ENCODE assay signal across 22 cellular contexts in the genomic region with DNA sequence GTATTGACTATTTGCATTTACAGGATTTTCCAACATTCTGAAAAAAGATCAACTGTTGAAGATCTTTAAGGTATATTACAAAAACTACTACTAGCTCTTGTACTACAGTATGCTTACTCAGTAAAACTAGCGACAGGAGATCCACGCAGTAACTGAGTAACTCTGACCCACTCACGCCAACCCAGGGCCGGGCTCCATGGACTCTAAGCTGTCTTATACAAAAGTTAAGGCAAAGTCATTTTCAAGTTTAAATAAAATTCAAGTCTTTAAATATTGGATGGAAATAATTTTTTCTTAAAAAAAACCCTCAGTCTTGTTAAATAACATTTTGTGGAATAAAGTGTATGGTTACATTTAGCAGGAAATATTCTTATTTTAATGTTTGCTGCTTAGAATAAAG.
"Had no signal": no experiment of that assay in that cellular context is flagged by ENCODE, and none has a peak within 500 bp of the region (broad histone marks: within the 10 kb centered on the region; RNA-seq: fewer than 3 reads in every experiment).

No MANE protein-coding gene starts in this region.

- H3K9me3 Mint-ChIP-seq: IgD-negative memory B cell had no signal

- H3K27ac Mint-ChIP-seq: IgD-negative memory B cell had no signal

- H3K4me3 ChIP-seq: K562, SJSA1, SK-N-MC had no signal

- H3K4me3 Mint-ChIP-seq: IgD-negative memory B cell had no signal

- H3K9me3 ChIP-seq: SJSA1 had no signal

- H3K27ac ChIP-seq: KMS-11, SJSA1, SK-N-MC had no signal

- H3K27me3 ChIP-seq: SJSA1 had no signal

- H3K4me1 ChIP-seq: SJSA1 had no signal

- DNase-seq: Kasumi-1, MM.1S, NCI-H1092 treated with DMSO at 0.1 percent for 48 hours, NCI-H1436, NCI-H187, NCI-H2029, NCI-H2081 treated with DMSO at 0.1 percent for 48 hours, NCI-H2171, NCI-H226, NCI-H446, NCI-H510A, NCI-H524 treated with DMSO at 0.1 percent for 48 hours, NCI-H69, NCI-H774, Right ventricle myocardium superior, RPMI8226, SIG-M5 had no signal

- ATAC-seq: K562 had no signal

- H3K27me3 Mint-ChIP-seq: IgD-negative memory B cell had no signal

- H3K4me2 ChIP-seq: KMS-11 had no signal
